1 cellular context compared by ENCODE assay signal in genomic region chr7:2863461-2864066, GRCh38.
TF ChIP-seq lines count a peak whose summit lies in the region.

No MANE protein-coding gene starts in this region.

TF ChIP-seq in HepG2, 621 proteins besides CTCF, POLR2A, EP300 and RAD21 (continued from another document and continues in another):
- TF ChIP-seq THAP9 (CRISPR knock-in tag; IDR thresholded peaks at IDR 0.05; ENCODE audit: borderline replicate concordance): peak; percentile 69
- peak; percentile 25; the same call in 1 of the 2 replicates for TF ChIP-seq ZMYM3 (CRISPR knock-in tag; IDR thresholded peaks at IDR 0.05)
- TF ChIP-seq ZNF225 (CRISPR knock-in tag; IDR thresholded peaks at IDR 0.05): no peak
- no peak for TF ChIP-seq FOXK1 (CRISPR knock-in tag; IDR thresholded peaks at IDR 0.05; ENCODE audit: borderline replicate concordance, low read depth)
- peak; percentile 68; the same call in 1 of the 2 replicates for TF ChIP-seq HOXA5 (CRISPR knock-in tag; IDR thresholded peaks at IDR 0.05)
- TF ChIP-seq THAP11 (CRISPR knock-in tag; IDR thresholded peaks at IDR 0.05): peak; percentile 84
- TF ChIP-seq MTA3 (CRISPR knock-in tag; IDR thresholded peaks at IDR 0.05): no peak
- peak; percentile 76 to 83 for TF ChIP-seq NR2F1 (CRISPR knock-in tag; IDR thresholded peaks at IDR 0.05)
- peak; percentile 18; the same call in 1 of the 2 replicates for TF ChIP-seq FOXC1 (CRISPR knock-in tag; IDR thresholded peaks at IDR 0.05; ENCODE audit: borderline replicate concordance)
- TF ChIP-seq PBX2 (CRISPR knock-in tag; IDR thresholded peaks at IDR 0.05): no peak
- no peak for TF ChIP-seq ZNF672 (CRISPR knock-in tag; IDR thresholded peaks at IDR 0.05)
- TF ChIP-seq ZSCAN20 (CRISPR knock-in tag; IDR thresholded peaks at IDR 0.05; ENCODE audit: borderline replicate concordance): 0 out of 2 replicates have a peak, but pooled peaks have one; percentile 58
- TF ChIP-seq ZNF558 (CRISPR knock-in tag; IDR thresholded peaks at IDR 0.05; ENCODE audit: borderline replicate concordance): 0 out of 2 replicates have a peak, but pooled peaks have one; percentile 10
- no peak for TF ChIP-seq ZFP37 (CRISPR knock-in tag; IDR thresholded peaks at IDR 0.05; ENCODE audit: borderline replicate concordance)
- peak; percentile 69 for TF ChIP-seq ZMYM4 (CRISPR knock-in tag; IDR thresholded peaks at IDR 0.05)
- no peak for TF ChIP-seq ZNF138 (CRISPR knock-in tag; IDR thresholded peaks at IDR 0.05; ENCODE audit: low read depth)
- no peak for TF ChIP-seq RFX5 (IDR thresholded peaks at IDR 0.05; ENCODE audit: low read depth, low read length)
- peak; percentile 93 for TF ChIP-seq ZFX (CRISPR knock-in tag; IDR thresholded peaks at IDR 0.05; ENCODE audit: low read depth)
- TF ChIP-seq ZSCAN22 (CRISPR knock-in tag; IDR thresholded peaks at IDR 0.05): no peak
- no peak for TF ChIP-seq ZNF780A (CRISPR knock-in tag; IDR thresholded peaks at IDR 0.05)
- TF ChIP-seq NKX3-1 (CRISPR knock-in tag; IDR thresholded peaks at IDR 0.05): no peak
- TF ChIP-seq STAT5B (CRISPR knock-in tag; IDR thresholded peaks at IDR 0.05): no peak
- 0 out of 2 replicates have a peak, but pooled peaks have one; percentile 16 for TF ChIP-seq ZNF709 (CRISPR knock-in tag; IDR thresholded peaks at IDR 0.05)
- TF ChIP-seq ZNF263 (CRISPR knock-in tag; IDR thresholded peaks at IDR 0.05): peak; percentile 67
- no peak for TF ChIP-seq TFDP1 (CRISPR knock-in tag; IDR thresholded peaks at IDR 0.05; ENCODE audit: borderline replicate concordance)
- no peak for TF ChIP-seq KLF15 (CRISPR knock-in tag; IDR thresholded peaks at IDR 0.05; ENCODE audit: borderline replicate concordance)
- no peak for TF ChIP-seq NR2F2 (IDR thresholded peaks at IDR 0.05; ENCODE audit: borderline replicate concordance, low read depth)
- peak; percentile 59 for TF ChIP-seq SRSF1 (optimal IDR thresholded peaks at IDR 0.05; ENCODE audit: low read depth, low read length)
- TF ChIP-seq SMARCE1 (IDR thresholded peaks at IDR 0.05; ENCODE audit: borderline replicate concordance): no peak
- TF ChIP-seq ZNF703 (CRISPR knock-in tag; IDR thresholded peaks at IDR 0.05; ENCODE audit: borderline replicate concordance): no peak
- TF ChIP-seq MZF1 (CRISPR knock-in tag; IDR thresholded peaks at IDR 0.05; ENCODE audit: borderline replicate concordance): no peak
- no peak for TF ChIP-seq ZHX1 (CRISPR knock-in tag; IDR thresholded peaks at IDR 0.05; ENCODE audit: low read depth)
- no peak; the same call in 1 of the 2 replicates for TF ChIP-seq KDM3A (CRISPR knock-in tag; IDR thresholded peaks at IDR 0.05; ENCODE audit: low read depth)
- peak; percentile 81 for TF ChIP-seq ELF1 (CRISPR knock-in tag; IDR thresholded peaks at IDR 0.05)
- peak; percentile 24; the same call in 1 of the 2 replicates for TF ChIP-seq ZBTB40 (IDR thresholded peaks at IDR 0.05)
- TF ChIP-seq ZBTB40 (CRISPR knock-in tag; IDR thresholded peaks at IDR 0.05): peak; percentile 65
- TF ChIP-seq ZNF605 (CRISPR knock-in tag; IDR thresholded peaks at IDR 0.05): peak; percentile 86
- no peak for TF ChIP-seq THYN1 (CRISPR knock-in tag; IDR thresholded peaks at IDR 0.05; ENCODE audit: borderline replicate concordance, low read depth)
- no peak for TF ChIP-seq ZNF121 (CRISPR knock-in tag; IDR thresholded peaks at IDR 0.05)
- TF ChIP-seq ZNF879 (CRISPR knock-in tag; IDR thresholded peaks at IDR 0.05): no peak
- TF ChIP-seq EZH2 (conservative IDR thresholded peaks at IDR 0.05; ENCODE audit: low read depth, low read length): no peak
- TF ChIP-seq ZNF639 (CRISPR knock-in tag; conservative IDR thresholded peaks at IDR 0.05): 0 out of 2 replicates have a peak, but pooled peaks have one; percentile 23
- no peak for TF ChIP-seq HES4 (CRISPR knock-in tag; IDR thresholded peaks at IDR 0.05; ENCODE audit: borderline replicate concordance)
- no peak for TF ChIP-seq NPAS2 (CRISPR knock-in tag; IDR thresholded peaks at IDR 0.05; ENCODE audit: borderline replicate concordance)
- TF ChIP-seq TBP (CRISPR knock-in tag; IDR thresholded peaks at IDR 0.05): no peak
- TF ChIP-seq MLX (CRISPR knock-in tag; IDR thresholded peaks at IDR 0.05): no peak
- TF ChIP-seq ZNF562 (CRISPR knock-in tag; IDR thresholded peaks at IDR 0.05; ENCODE audit: borderline replicate concordance): no peak
- no peak for TF ChIP-seq ZNF616 (CRISPR knock-in tag; IDR thresholded peaks at IDR 0.05; ENCODE audit: low read depth)
- peak; percentile 61; the same call in 1 of the 2 replicates for TF ChIP-seq ZNF788 (CRISPR knock-in tag; IDR thresholded peaks at IDR 0.05; ENCODE audit: borderline replicate concordance)
